8 cellular contexts compared by ENCODE assay signal in the genomic region with DNA sequence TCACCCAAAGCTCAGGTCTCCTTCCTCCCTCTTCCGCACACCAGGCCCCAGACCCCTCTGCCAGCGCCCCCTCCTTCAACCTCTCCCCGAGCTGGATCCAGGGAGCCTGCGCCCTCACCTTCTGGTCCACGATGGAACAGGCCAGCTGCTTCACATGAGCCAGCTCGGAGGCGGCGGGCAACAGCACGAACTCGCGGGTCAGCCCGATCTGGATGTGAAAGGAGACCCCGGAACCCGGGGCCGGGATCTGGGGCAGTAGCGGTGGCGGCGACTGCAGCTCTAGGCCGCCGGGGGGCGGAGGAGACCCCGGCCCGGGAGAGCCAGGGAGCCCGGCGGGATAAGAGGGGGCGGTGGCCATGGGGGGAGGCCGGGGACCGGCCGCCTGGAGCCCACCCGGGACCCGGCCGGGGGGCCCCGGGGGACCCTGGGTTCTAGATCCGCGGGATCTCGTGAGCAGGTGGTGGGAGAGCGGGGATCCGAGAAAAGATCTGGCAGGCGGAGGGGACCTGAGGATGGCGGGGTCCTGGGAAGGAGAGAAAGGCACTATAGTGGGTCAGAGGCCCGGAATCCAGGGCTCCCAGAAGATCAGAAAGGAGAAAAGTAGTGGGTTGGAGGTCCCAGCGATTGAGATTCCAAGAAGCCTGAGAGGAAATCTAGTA. TPM values are rescaled to one million over a fixed set of nuclear protein-coding genes. Genes with fewer than 3 reads are reported as not detected.
DNase-seq lines count a peak whose midpoint lies in the region; ATAC-seq and TF ChIP-seq lines count a peak whose summit lies in the region.

No MANE protein-coding gene starts in this region.

- 0 to 2% methylated on average over 9 to 30 of the region's 42 CpGs for WGBS in upper lobe of left lung, 2 donors

- H3K4me1 Mint-ChIP-seq in CD4-positive, alpha-beta T cell (ENCODE audit: low read depth): peaks cover 40% of the 10 kb centered on the region
- peaks cover 35% of the 10 kb centered on the region for H3K4me1 Mint-ChIP-seq in brain

- H3K27me3 Mint-ChIP-seq in CD4-positive, alpha-beta T cell: no peaks in the 10 kb centered on the region
- H3K27me3 Mint-ChIP-seq in brain: peaks cover 11% of the 10 kb centered on the region

- peak overlapping the region; percentile 99 for H3K27ac Mint-ChIP-seq in CD4-positive, alpha-beta T cell
- H3K27ac Mint-ChIP-seq in brain: peak overlapping the region; percentile 79 to 91 (median 89)

- intact Hi-C loops in CD4-positive, alpha-beta T cell (cut with DNase I, micrococcal nuclease): loop anchor here in 1 of 2 experiments (10.0 kb wide), 1 partner anchor 519 kb away; a partner anchor contains a TSS
- intact Hi-C loops in lower lobe of right lung (cut with DNase I): no loop called here

- CTCF ChIA-PET in CD4-positive, alpha-beta T cell (lab: Charles Lee): interaction anchor here (0.6 to 2.8 kb wide), 2 partner anchors 13 to 143 kb away, joined by 3 to 17 read pairs; no protein-coding TSS in a partner anchor

- POLR2A ChIA-PET in CD4-positive, alpha-beta T cell (lab: Charles Lee): interaction anchor here (0.9 to 3.5 kb wide), 4 partner anchors 12 to 144 kb away, joined by 4 to 23 read pairs (median 12); a partner anchor contains a TSS

- no peak for TF ChIP-seq EP300 in upper lobe of left lung (IDR thresholded peaks at IDR 0.05)

- H3K9me3 Mint-ChIP-seq in CD4-positive, alpha-beta T cell: no peaks in the 10 kb centered on the region
- no peaks in the 10 kb centered on the region for H3K9me3 Mint-ChIP-seq in brain

- peak overlapping the region; percentile 86 for H3K27ac ChIP-seq in CD4-positive, alpha-beta T cell (ENCODE audit: low read depth, low read length)
- H3K27ac ChIP-seq in lower lobe of right lung (peak overlapping the region; percentile 89), upper lobe of left lung (peak overlapping the region; percentile 81 to 95 (median 92))

- ATAC-seq in CD4-positive, alpha-beta T cell (ENCODE audit: poor library complexity): no peak
- ATAC-seq in lower lobe of right lung (peak in 1 of 2 donors; percentile 0), upper lobe of left lung (ENCODE audit: low FRiP score in 2 of 2) (no peak), GM21786 (IDR thresholded peaks at IDR 0.05; ENCODE audit: unreplicated experiment) (no peak), GM18909 (IDR thresholded peaks at IDR 0.05; ENCODE audit: poor library complexity, unreplicated experiment) (no peak)

- no peaks in the 10 kb centered on the region for H3K9me3 ChIP-seq in CD4-positive, alpha-beta T cell (ENCODE audit: control insufficient read depth, low read length)
- H3K9me3 ChIP-seq in MG63 (no peaks in the 10 kb centered on the region), lower lobe of right lung (no peaks in the 10 kb centered on the region), upper lobe of left lung (no peaks in the 10 kb centered on the region)

- DNase-seq in CD4-positive, alpha-beta T cell: peak in 1 of 10 experiments; percentile 51
- DNase-seq in MG63: peak; percentile 31
- peak; percentile 56 for DNase-seq in lower lobe of right lung
- DNase-seq in upper lobe of left lung: no peak
- DNase-seq in activated CD4-positive, CD25-positive, alpha-beta regulatory T cell (lab: John Stamatoyannopoulos, UW): no peak

- H3K36me3 Mint-ChIP-seq in CD4-positive, alpha-beta T cell (ENCODE audit: low read depth): peaks cover 57% of the 10 kb centered on the region
- H3K36me3 Mint-ChIP-seq in brain: peaks cover 6% of the 10 kb centered on the region

- no peaks in the 10 kb centered on the region for H3K27me3 ChIP-seq in CD4-positive, alpha-beta T cell (ENCODE audit: control insufficient read depth, insufficient read depth, low read length)
- H3K27me3 ChIP-seq in MG63 (no peaks in the 10 kb centered on the region), lower lobe of right lung (ENCODE audit: low read depth) (no peaks in the 10 kb centered on the region), upper lobe of left lung (no peaks in the 10 kb centered on the region)

- no peak for TF ChIP-seq CTCF in CD4-positive, alpha-beta T cell (IDR thresholded peaks at IDR 0.05)
- peak in 1 of 2 experiments; percentile 50 for TF ChIP-seq CTCF in brain (conservative IDR thresholded peaks at IDR 0.05)
- TF ChIP-seq CTCF in lower lobe of right lung (IDR thresholded peaks at IDR 0.05): peak; percentile 13
- TF ChIP-seq CTCF in upper lobe of left lung (IDR thresholded peaks at IDR 0.05): peak in 2 of 6 experiments; percentile 3 to 18

- H3K36me3 ChIP-seq in MG63 (peaks cover 19% of the 10 kb centered on the region), lower lobe of right lung (peaks cover 18% of the 10 kb centered on the region), upper lobe of left lung (peaks cover 0 to 22% (median 17%) of the 10 kb centered on the region in 4 donors)

- H3K4me1 ChIP-seq in lower lobe of right lung (peaks cover 50% of the 10 kb centered on the region), upper lobe of left lung (peaks cover 40 to 63% (median 44%) of the 10 kb centered on the region in 4 donors)

- no peak for TF ChIP-seq POLR2A in upper lobe of left lung (IDR thresholded peaks at IDR 0.05)

- peak overlapping the region; percentile 82 for H3K4me3 ChIP-seq in MG63
- peak overlapping the region; percentile 69 for H3K4me3 ChIP-seq in lower lobe of right lung
- H3K4me3 ChIP-seq in upper lobe of left lung: peak overlapping the region; percentile 31 to 74 (median 64)

- H3K4me3 Mint-ChIP-seq in CD4-positive, alpha-beta T cell: peak overlapping the region; percentile 99
- peak overlapping the region; percentile 91 to 97 (median 95) for H3K4me3 Mint-ChIP-seq in brain

RNA-seq across cellular contexts. Expression of a gene that starts 0.8 kb away (rescaled TPM):
- total RNA-seq in CD4-positive, alpha-beta T cell: 100 to 1,000 TPM; 105 to 113 TPM
- 8.6 and 20.4 TPM in 2 replicates for total RNA-seq in MG63 (2014; rRNA removed; shearing (Covaris generic); ENCODE audit: low replicate concordance)
- 42.0 TPM for polyA plus RNA-seq in brain (ENCODE audit: insufficient read depth, low read depth, low replicate concordance)
- total RNA-seq in lower lobe of right lung (45.0 TPM), upper lobe of left lung (10 to 100 TPM; 25.2 to 65.4 (median 50.3) TPM)

RNA-seq across cellular contexts. Expression of a gene that starts 29.7 kb away (rescaled TPM):
- 10 to 100 TPM; 19.0 to 20.2 TPM for total RNA-seq in CD4-positive, alpha-beta T cell
- total RNA-seq in MG63 (2014; rRNA removed; shearing (Covaris generic); ENCODE audit: low replicate concordance): 6.5 and 18.0 TPM in 2 replicates
- polyA plus RNA-seq in brain (ENCODE audit: insufficient read depth, low read depth, low replicate concordance): 9.0 TPM
- total RNA-seq in lower lobe of right lung: 13.2 TPM
- total RNA-seq in upper lobe of left lung: 10 to 100 TPM; 16.6 to 26.2 (median 19.3) TPM

RNA-seq across cellular contexts. Expression of a gene that starts 30.1 kb away (rescaled TPM):
- total RNA-seq in CD4-positive, alpha-beta T cell: 10 to 100 TPM; 90.0 to 94.0 TPM
- total RNA-seq in MG63 (2014; rRNA removed; shearing (Covaris generic); ENCODE audit: low replicate concordance): 55.2 and 81.7 TPM in 2 replicates
- polyA plus RNA-seq in brain (ENCODE audit: insufficient read depth, low read depth, low replicate concordance): 104 TPM
- total RNA-seq in lower lobe of right lung (69.1 TPM), upper lobe of left lung (100 to 1,000 TPM in 2 of 6 donors, 10 to 100 TPM in 4; 59.8 to 168 (median 83.7) TPM)

RNA-seq across cellular contexts. Expression of a gene that starts 55.2 kb away (rescaled TPM):
- under 1 TPM; 0.11 TPM for total RNA-seq in CD4-positive, alpha-beta T cell
- 1.5 and 1.7 TPM in 2 replicates for total RNA-seq in MG63 (2014; rRNA removed; shearing (Covaris generic); ENCODE audit: low replicate concordance)
- 27.4 TPM for polyA plus RNA-seq in brain (ENCODE audit: insufficient read depth, low read depth, low replicate concordance)
- 4.9 TPM for total RNA-seq in lower lobe of right lung
- 10 to 100 TPM in 2 of 6 donors, 1 to 10 TPM in 4; 1.8 to 12.0 (median 4.0) TPM for total RNA-seq in upper lobe of left lung

Comparison
In these comparisons a context has a peak if more than half of its experiments do, and no peak if none do; other contexts are left out.
1. DNase-seq: peak in MG63 (single experiment) and lower lobe of right lung (single experiment); none in upper lobe of left lung (0 of 2) and activated CD4-positive, CD25-positive, alpha-beta regulatory T cell (0 of 4).
2. Peak in every context shown above with its lines, with median percentiles within 50 percentile points of each other: H3K27ac ChIP-seq and H3K4me3 ChIP-seq.